Comparison of ENCODE assay signal across 7 cellular contexts in genomic region chr12:116532986-116533342, GRCh38. TPM values are rescaled to one million over a fixed set of nuclear protein-coding genes. Genes with fewer than 3 reads are reported as not detected.
DNase-seq lines count a peak whose midpoint lies in the region; ATAC-seq and TF ChIP-seq lines count a peak whose summit lies in the region.

No MANE protein-coding gene starts in this region.

- H3K27ac ChIP-seq in breast epithelium (peak overlapping the region; percentile 89 to 90), neutrophil (peak overlapping the region; percentile 89)

- H3K9me3 ChIP-seq in breast epithelium (no peaks in the 10 kb centered on the region), neutrophil (no peaks in the 10 kb centered on the region)

- ATAC-seq in GM19043 (IDR thresholded peaks at IDR 0.05; ENCODE audit: low read depth, unreplicated experiment) (peak; percentile 14), HG03521 (IDR thresholded peaks at IDR 0.05; ENCODE audit: unreplicated experiment) (peak; percentile 6), GM21447 (IDR thresholded peaks at IDR 0.05; ENCODE audit: unreplicated experiment) (no peak)

- H3K36me3 ChIP-seq in breast epithelium (no peaks in the 10 kb centered on the region), neutrophil (no peaks in the 10 kb centered on the region)

- intact Hi-C loops in breast epithelium (cut with DNase I; ENCODE audit: low total_unique reads), result no loop called here

- peaks cover 0 to 13% of the 10 kb centered on the region in 2 donors for H3K4me1 ChIP-seq in breast epithelium
- H3K4me1 ChIP-seq in neutrophil (ENCODE audit: control insufficient read depth in 1 of 2, insufficient read depth in 1 of 2, low read depth in 1 of 2, low read length in 1 of 2), result peaks cover 11 to 16% of the 10 kb centered on the region in 2 experiments

- TF ChIP-seq POLR2A in breast epithelium (IDR thresholded peaks at IDR 0.05), result no peak

- H3K4me3 ChIP-seq in breast epithelium (peak overlapping the region; percentile 51 to 66 (median 63)), neutrophil (ENCODE audit: low read depth in 1 of 2, low read length in 1 of 2) (peak overlapping the region; percentile 82 to 95)

- no peak for TF ChIP-seq CTCF in breast epithelium (IDR thresholded peaks at IDR 0.05)
- TF ChIP-seq CTCF in neutrophil (IDR thresholded peaks at IDR 0.05), result no peak

- H3K27me3 ChIP-seq in breast epithelium (no peaks in the 10 kb centered on the region), neutrophil (no peaks in the 10 kb centered on the region)

- no peak for DNase-seq in breast epithelium (ENCODE audit: low spot score in 2 of 2)
- DNase-seq in epidermal melanocyte (ENCODE audit: insufficient read length, low spot score), result no peak
- DNase-seq in cerebellum (ENCODE audit: low spot score), result no peak

RNA-seq across cellular contexts. Expression of gene MAP1LC3B2, which starts 26.2 kb away (rescaled TPM):
- total RNA-seq in breast epithelium, result 1 to 10 TPM in 2 of 3 donors, under 1 TPM in 1; 0.98 to 8.5 (median 1.1) TPM
- total RNA-seq in cerebellum, result 1.4 TPM
